ENCODE assay signal across 8 cellular contexts in the genomic region with DNA sequence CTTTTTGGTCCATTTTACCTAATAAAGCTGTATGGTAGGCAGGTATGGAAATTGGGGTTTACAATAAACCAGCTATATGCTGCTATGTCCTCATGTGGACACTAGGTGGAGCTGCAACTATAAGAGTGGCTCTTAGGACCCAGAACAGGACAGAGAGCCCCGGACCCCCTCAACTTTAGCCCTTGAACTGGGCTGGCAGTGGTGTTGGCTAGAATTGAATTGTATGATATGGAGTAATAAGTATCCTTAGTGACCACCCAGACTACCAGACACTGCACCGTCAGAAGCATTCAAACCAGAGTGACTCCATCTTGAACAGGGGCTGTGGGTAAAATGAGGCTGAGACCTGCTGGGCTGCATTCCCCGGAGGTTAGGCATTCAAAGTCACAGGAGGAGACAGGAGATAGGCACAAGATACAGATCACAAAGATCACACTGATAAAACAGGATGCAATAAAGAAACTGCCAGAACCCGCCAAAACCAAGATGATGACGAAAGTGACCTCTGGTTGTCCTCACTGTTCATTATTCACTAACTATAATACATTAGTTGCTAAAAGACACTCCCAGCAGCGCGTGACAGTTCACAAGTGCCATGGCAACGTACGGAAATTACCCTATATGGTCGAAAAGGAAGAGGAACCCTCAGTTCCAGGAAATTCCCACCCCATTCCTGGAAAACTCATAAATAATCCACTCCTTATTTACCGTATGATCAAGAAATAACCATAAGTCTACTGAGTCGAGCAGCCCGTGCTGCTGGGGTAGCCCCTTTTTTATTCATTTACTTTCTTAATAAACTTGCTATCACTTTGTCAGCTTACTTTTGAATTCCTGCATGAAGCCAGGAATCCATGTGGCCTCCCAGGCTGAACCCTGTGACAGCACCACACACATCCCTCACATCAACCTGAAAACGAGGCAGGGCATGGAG.
A peak's percentile ranks its signal among the peaks of the same experiment; 100 is the strongest.
DNase-seq lines count a peak whose midpoint lies in the region; ATAC-seq and TF ChIP-seq lines count a peak whose summit lies in the region.

No MANE protein-coding gene starts in this region.

- H3K27me3 ChIP-seq in BLaER1 treated with 17β-estradiol and CSF1 and Interleukin-3, amounts not matched to agents 10 nM and 100 nM, result no peaks in the 10 kb centered on the region
- H3K27me3 ChIP-seq in foreskin keratinocyte (no peaks in the 10 kb centered on the region), neutrophil (peaks cover 38% of the 10 kb centered on the region), upper lobe of left lung (no peaks in the 10 kb centered on the region)

- DNase-seq in HuH-7 (ENCODE audit: low spot score) (peak; percentile 86), RPMI7951 (ENCODE audit: low read depth) (peak; percentile 92), foreskin keratinocyte (peak; percentile 34 to 45), upper lobe of left lung (peak in 1 of 2 donors; percentile 84)
- DNase-seq in activated T-helper 9 cell treated with anti-CD3 and anti-CD28 coated beads, Interleukin-2, amount 50 U/mL, for 16 hours (ENCODE audit: low read depth), result peak; percentile 34

- H3K4me2 ChIP-seq in BLaER1 treated with 17β-estradiol and CSF1 and Interleukin-3, amounts not matched to agents 10 nM and 100 nM, result peak overlapping the region; percentile 24 to 89 (median 65)

- ATAC-seq in GM19043 (IDR thresholded peaks at IDR 0.05; ENCODE audit: low read depth, unreplicated experiment) (peak; percentile 72), foreskin keratinocyte (peak; percentile 71), upper lobe of left lung (ENCODE audit: low FRiP score in 2 of 2) (peak; percentile 85 to 89)

- H4K20me1 ChIP-seq in BLaER1 treated with 17β-estradiol and CSF1 and Interleukin-3, amounts not matched to agents 10 nM and 100 nM, result peaks cover 0 to 24% (median 0%) of the 10 kb centered on the region in 11 experiments; a peak in 6 of 22 replicates

- TF ChIP-seq CTCF in foreskin keratinocyte (conservative IDR thresholded peaks at IDR 0.05) (peak; percentile 95), neutrophil (IDR thresholded peaks at IDR 0.05) (peak; percentile 90), upper lobe of left lung (IDR thresholded peaks at IDR 0.05) (peak; percentile 76 to 89 (median 85))

- H3K9ac ChIP-seq in BLaER1 treated with 17β-estradiol and CSF1 and Interleukin-3, amounts not matched to agents 10 nM and 100 nM, result peak overlapping the region in 7 of 11 experiments; percentile 19 to 57 (median 40); a peak in 10 of 22 replicates

- peaks cover 0 to 6% (median 0%) of the 10 kb centered on the region in 11 experiments; a peak in 2 of 22 replicates for H3K9me3 ChIP-seq in BLaER1 treated with 17β-estradiol and CSF1 and Interleukin-3, amounts not matched to agents 10 nM and 100 nM (replicated peaks in 1 of 11)
- no peaks in the 10 kb centered on the region for H3K9me3 ChIP-seq in neutrophil
- H3K9me3 ChIP-seq in upper lobe of left lung, result no peaks in the 10 kb centered on the region

- peaks cover 0 to 16% (median 10%) of the 10 kb centered on the region in 11 experiments; a peak in 17 of 22 replicates for H3K36me3 ChIP-seq in BLaER1 treated with 17β-estradiol and CSF1 and Interleukin-3, amounts not matched to agents 10 nM and 100 nM
- H3K36me3 ChIP-seq in neutrophil (no peaks in the 10 kb centered on the region), upper lobe of left lung (peaks cover 0 to 9% (median 3%) of the 10 kb centered on the region in 4 donors)

- peak in 1 of 4 donors; percentile 13 for TF ChIP-seq POLR2A in upper lobe of left lung (IDR thresholded peaks at IDR 0.05)

- H3K4me3 ChIP-seq in BLaER1 treated with 17β-estradiol and CSF1 and Interleukin-3, amounts not matched to agents 10 nM and 100 nM, result peak overlapping the region in 1 of 10 experiments; percentile 19; a peak in 1 of 20 replicates
- H3K4me3 ChIP-seq in neutrophil (ENCODE audit: low read depth in 1 of 2, low read length in 1 of 2) (peak overlapping the region in 1 of 2 experiments; percentile 16), upper lobe of left lung (peak overlapping the region in 1 of 4 donors; percentile 6)

- H3K4me1 ChIP-seq in BLaER1 treated with 17β-estradiol and CSF1 and Interleukin-3, amounts not matched to agents 10 nM and 100 nM, result peaks cover 30 to 53% (median 31%) of the 10 kb centered on the region in 10 experiments
- H3K4me1 ChIP-seq in foreskin keratinocyte (no peaks in the 10 kb centered on the region), neutrophil (ENCODE audit: control insufficient read depth in 1 of 2, insufficient read depth in 1 of 2, low read depth in 1 of 2, low read length in 1 of 2) (peaks cover 9 to 10% of the 10 kb centered on the region in 2 experiments), upper lobe of left lung (peaks cover 24 to 29% (median 26%) of the 10 kb centered on the region in 4 donors)

- H3K27ac ChIP-seq in BLaER1 treated with 17β-estradiol and CSF1 and Interleukin-3, amounts not matched to agents 10 nM and 100 nM, result peak overlapping the region in 6 of 11 experiments; percentile 8 to 74 (median 66); a peak in 11 of 22 replicates
- H3K27ac ChIP-seq in foreskin keratinocyte, result no peak overlapping the region
- no peak overlapping the region for H3K27ac ChIP-seq in neutrophil
- H3K27ac ChIP-seq in upper lobe of left lung, result peak overlapping the region; percentile 39 to 73 (median 60)

- TF ChIP-seq EP300 in upper lobe of left lung (IDR thresholded peaks at IDR 0.05), result peak; percentile 65 to 88 (median 82)

- WGBS in upper lobe of left lung, 2 donors, result 7 to 8% methylated on average over 14 of the region's 14 CpGs

Comparison
In these comparisons a context has a peak if more than half of its experiments do, and no peak if none do; other contexts are left out.
1. H3K27ac ChIP-seq: peak in BLaER1 treated with 17β-estradiol and CSF1 and Interleukin-3, amounts not matched to agents 10 nM and 100 nM (6 of 11) and upper lobe of left lung (4 of 4); none in foreskin keratinocyte (single experiment) and neutrophil (single experiment).
2. Peak in every context shown above with its lines, with median percentiles within 50 percentile points of each other: ATAC-seq and CTCF ChIP-seq.